8 cellular contexts compared by ENCODE assay signal in the genomic region with DNA sequence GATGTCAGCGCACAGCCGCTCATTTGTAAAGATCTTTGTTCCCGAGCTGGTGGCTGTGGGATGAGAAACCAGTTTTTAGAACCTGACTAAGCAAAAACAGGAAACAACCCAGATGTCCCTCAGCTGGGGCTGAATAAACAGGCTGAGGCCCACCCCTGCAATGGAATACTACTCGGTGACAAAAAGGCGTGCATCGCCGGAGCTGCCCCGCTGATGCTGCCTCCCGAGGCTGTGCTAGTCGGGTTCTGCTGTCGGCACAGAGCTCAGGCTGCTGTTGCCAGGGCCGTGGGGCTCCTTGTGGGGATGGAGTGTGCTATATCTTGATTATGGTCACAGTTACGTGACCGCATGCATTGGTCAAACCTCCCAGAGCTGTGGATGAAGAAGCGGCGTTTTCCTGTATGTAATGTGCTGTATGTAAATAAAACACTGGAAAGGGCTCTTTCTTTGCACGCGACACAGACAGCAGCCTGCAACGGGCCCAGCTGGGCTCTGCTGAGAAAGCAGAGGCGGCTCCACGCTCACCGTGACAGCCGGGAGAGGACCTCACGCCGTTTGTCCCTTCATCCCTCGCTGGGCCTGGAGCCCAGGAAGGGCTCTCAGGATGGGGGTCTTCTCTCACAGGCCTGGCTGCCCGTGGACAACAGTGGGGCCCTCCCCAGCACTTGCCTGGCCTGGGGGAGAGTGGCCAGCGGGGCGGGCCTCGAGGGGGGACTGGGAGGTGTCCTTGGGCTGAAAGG. TPM values are rescaled to one million over a fixed set of nuclear protein-coding genes. Genes with fewer than 3 reads are reported as not detected.
DNase-seq lines count a peak whose midpoint lies in the region; TF ChIP-seq lines count a peak whose summit lies in the region.
"Had no signal": no experiment of that assay in that cellular context is flagged by ENCODE, and none has a peak within 500 bp of the region (broad histone marks: within the 10 kb centered on the region; RNA-seq: fewer than 3 reads in every experiment).

No MANE protein-coding gene starts in this region.

- H3K36me3 ChIP-seq in uterus = no peaks in the 10 kb centered on the region

- no peaks in the 10 kb centered on the region for H3K27me3 ChIP-seq in uterus

- TF ChIP-seq CTCF in uterus (IDR thresholded peaks at IDR 0.05) = no peak

- H3K4me3 ChIP-seq in uterus = no peak overlapping the region

- intact Hi-C loops in uterus (cut with DNase I; ENCODE audit: low total_unique reads) = no loop called here

- H3K27ac ChIP-seq in caudate nucleus (ENCODE audit: low read depth, low read length) (peak overlapping the region; percentile 69), temporal lobe (ENCODE audit: low read depth, low read length) (peak overlapping the region; percentile 93), uterus (peak overlapping the region in 1 of 2 donors; percentile 27)

- no peak for TF ChIP-seq POLR2A in uterus (IDR thresholded peaks at IDR 0.05)

- DNase-seq in NCI-H748 treated with DMSO at 0.1 percent for 48 hours (lab: John Stamatoyannopoulos, UW) = peak; percentile 14
- peak in 13 of 61 donors; percentile 13 to 56 (median 33) for DNase-seq in caudate nucleus (lab: John Stamatoyannopoulos, UW)
- DNase-seq in medulla oblongata (ENCODE audit: extremely low spot score) = peak; percentile 58
- no peak for DNase-seq in kidney glomerular epithelial cell (lab: John Stamatoyannopoulos, UW)
- DNase-seq in NCI-H510A treated with DMSO at 0.1 percent for 48 hours (lab: John Stamatoyannopoulos, UW) = no peak
- DNase-seq in uterus = no peak
- DNase-seq: T-helper 2 cell had no signal

- no peaks in the 10 kb centered on the region for H3K4me1 ChIP-seq in uterus

- H3K9me3 ChIP-seq in uterus = no peaks in the 10 kb centered on the region

RNA-seq across cellular contexts. Expression of gene RNU6ATAC, which starts 51.5 kb away (rescaled TPM):
- total RNA-seq in temporal lobe (under 0.01 TPM), uterus (10 to 100 TPM in 1 of 4 donors, under 1 TPM in 1, not detected in 2; under 0.01 to 47.1 TPM)

Comparison
In these comparisons a context has a peak if more than half of its experiments do, and no peak if none do; other contexts are left out.
1. DNase-seq: peak in NCI-H748 treated with DMSO at 0.1 percent for 48 hours (single experiment) and medulla oblongata (single experiment); none in kidney glomerular epithelial cell (single experiment), NCI-H510A treated with DMSO at 0.1 percent for 48 hours (single experiment) and uterus (0 of 2).